In genomic region chr20:63562461-63563185, GRCh38 we compare ENCODE assay signal across 25 cellular contexts.
"Had no signal": no experiment of that assay in that cellular context is flagged by ENCODE, and none has a peak within 500 bp of the region (broad histone marks: within the 10 kb centered on the region; RNA-seq: fewer than 3 reads in every experiment).

No MANE protein-coding gene starts in this region.

- H3K4me1 Mint-ChIP-seq: activated T-helper 17 cell treated with anti-CD3 and anti-CD28 coated beads, Interleukin-2, amount 50 U/mL, for 72 hours; brain had no signal

- H3K27ac ChIP-seq: SK-N-MC, VCaP had no signal

- H3K9me3 Mint-ChIP-seq: activated CD4-positive, alpha-beta memory T cell treated with anti-CD3 and anti-CD28 coated beads, Interleukin-2, amount 10 ng/mL, durations not matched to agents 7 days and 5 days; activated naive CD4-positive, alpha-beta T cell treated with anti-CD3 and anti-CD28 coated beads for 36 hours; activated T-helper 17 cell treated with anti-CD3 and anti-CD28 coated beads, Interleukin-2, amount 50 U/mL, for 72 hours; brain; central memory CD8-positive, alpha-beta T cell; T-cell had no signal

- H3K9me3 ChIP-seq: MG63 had no signal

- H3K4me3 Mint-ChIP-seq: activated CD4-positive, alpha-beta memory T cell treated with anti-CD3 and anti-CD28 coated beads, Interleukin-2, amount 10 ng/mL, durations not matched to agents 7 days and 5 days; activated CD4-positive, alpha-beta T cell treated with anti-CD3 and anti-CD28 coated beads for 36 hours; activated naive CD4-positive, alpha-beta T cell treated with anti-CD3 and anti-CD28 coated beads for 36 hours; activated naive CD8-positive, alpha-beta T cell; activated T-helper 17 cell treated with anti-CD3 and anti-CD28 coated beads, Interleukin-2, amount 50 U/mL, for 72 hours; brain; central memory CD8-positive, alpha-beta T cell; T-cell had no signal

- DNase-seq: activated CD4-positive, alpha-beta memory T cell treated with anti-CD3 and anti-CD28 coated beads, Interleukin-2, amount 10 ng/mL, durations not matched to agents 7 days and 5 days; activated CD4-positive, alpha-beta T cell treated with anti-CD3 and anti-CD28 coated beads for 36 hours; activated CD4-positive, alpha-beta T cell treated with anti-CD3 and anti-CD28 coated beads, Interleukin-2, amount 50 U/mL, for 1 hour; activated gamma-delta T cell; activated naive CD4-positive, alpha-beta T cell treated with anti-CD3 and anti-CD28 coated beads for 36 hours; activated T-cell treated with anti-CD3 and anti-CD28 coated beads for 4 hours; activated T-cell treated with anti-CD3 and anti-CD28 coated beads, Interleukin-2, amount 50 U/mL, for 48 hours; amygdala; MG63; MV-4-11; NCI-H1092 treated with DMSO at 0.1 percent for 48 hours; NCI-H146; NCI-H2029 treated with DMSO at 0.1 percent for 48 hours; NCI-H446; NCI-H524; NCI-H748 treated with DMSO at 0.1 percent for 48 hours; PC-3; SHP77 treated with DMSO at 0.1 percent for 48 hours; T-cell had no signal

- H3K27me3 ChIP-seq: MG63 had no signal

- H3K27ac Mint-ChIP-seq: activated CD4-positive, alpha-beta memory T cell treated with anti-CD3 and anti-CD28 coated beads, Interleukin-2, amount 10 ng/mL, durations not matched to agents 7 days and 5 days; activated CD4-positive, alpha-beta T cell treated with anti-CD3 and anti-CD28 coated beads for 36 hours; activated naive CD4-positive, alpha-beta T cell treated with anti-CD3 and anti-CD28 coated beads for 36 hours; activated naive CD8-positive, alpha-beta T cell; activated T-helper 17 cell treated with anti-CD3 and anti-CD28 coated beads, Interleukin-2, amount 50 U/mL, for 72 hours; brain; T-cell had no signal

- H3K4me3 ChIP-seq: MG63, SK-N-MC had no signal

- ATAC-seq: activated CD4-positive, alpha-beta T cell treated with anti-CD3 and anti-CD28 coated beads for 36 hours; activated T-helper 17 cell treated with anti-CD3 and anti-CD28 coated beads, Interleukin-2, amount 50 U/mL, for 72 hours; PC-3; T-cell had no signal

- H3K27me3 Mint-ChIP-seq: activated CD4-positive, alpha-beta memory T cell treated with anti-CD3 and anti-CD28 coated beads, Interleukin-2, amount 10 ng/mL, durations not matched to agents 7 days and 5 days; activated CD4-positive, alpha-beta T cell treated with anti-CD3 and anti-CD28 coated beads for 36 hours; activated naive CD8-positive, alpha-beta T cell; activated T-helper 17 cell treated with anti-CD3 and anti-CD28 coated beads, Interleukin-2, amount 50 U/mL, for 72 hours; brain; central memory CD8-positive, alpha-beta T cell; T-cell had no signal
